8 cellular contexts compared by ENCODE assay signal in the genomic region with DNA sequence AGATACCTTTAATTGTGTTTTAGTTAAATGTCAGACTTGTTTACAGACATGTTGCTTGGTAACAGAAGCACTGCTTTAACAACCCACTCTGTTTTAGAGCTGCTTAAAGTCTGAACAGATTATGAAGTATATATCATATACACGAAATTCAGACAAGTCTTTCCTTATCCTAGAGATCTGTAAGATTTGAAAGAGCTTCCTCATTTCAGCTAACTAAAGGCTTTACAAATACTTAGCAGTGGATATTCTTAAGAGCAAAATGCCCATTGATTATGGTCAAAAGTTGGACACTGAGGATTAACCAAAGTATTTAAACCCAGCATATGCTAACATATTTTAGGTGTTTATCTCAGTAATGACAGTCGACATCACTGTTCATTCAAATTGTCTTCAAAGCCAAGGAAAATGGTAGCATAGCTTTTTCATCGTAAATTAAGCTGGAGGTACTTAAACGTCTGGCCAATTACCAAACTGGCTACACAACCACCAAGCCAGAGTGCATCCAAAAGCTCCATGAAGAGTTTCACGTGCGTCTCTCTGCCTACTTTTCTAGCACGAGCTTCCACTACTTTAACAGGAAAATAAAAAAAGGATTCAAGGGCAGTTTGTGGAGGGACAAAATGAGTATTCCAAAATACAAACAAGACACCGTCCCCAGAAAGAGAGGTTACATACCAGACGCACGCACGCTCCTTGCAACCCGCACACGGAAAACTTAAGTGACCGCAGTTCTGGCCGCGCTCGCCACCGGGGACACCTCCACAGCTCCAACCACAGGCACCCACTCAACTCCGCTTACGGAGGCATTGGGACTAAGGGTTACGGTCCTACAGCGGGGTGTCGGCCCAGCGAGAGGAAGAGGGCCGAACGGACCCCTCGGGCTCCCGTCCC. TPM values are rescaled to one million over a fixed set of nuclear protein-coding genes. Genes with fewer than 3 reads are reported as not detected.
DNase-seq lines count a peak whose midpoint lies in the region; ATAC-seq, FAIRE-seq and TF ChIP-seq lines count a peak whose summit lies in the region.

No MANE protein-coding gene starts in this region.

- peak overlapping the region; percentile 90 to 98 (median 94) for H3K4me3 Mint-ChIP-seq in naive thymus-derived CD8-positive, alpha-beta T cell

- peak overlapping the region; percentile 94 for H3K4me3 ChIP-seq in DOHH2 (ENCODE audit: low read length)
- peak overlapping the region; percentile 75 for H3K4me3 ChIP-seq in HUES6 (ENCODE audit: low read depth, low read length)

- H3K79me2 ChIP-seq in DOHH2 (ENCODE audit: control insufficient read depth, low read length): peaks cover 53% of the 10 kb centered on the region

- POLR2A ChIA-PET in naive thymus-derived CD8-positive, alpha-beta T cell (lab: Charles Lee): interaction anchor here (1.9 kb wide), 1 partner anchor 196 kb away, joined by 6 read pairs; no protein-coding TSS in a partner anchor

- peak; percentile 31 for DNase-seq in SW480 (ENCODE audit: low spot score)
- no peak for DNase-seq in epithelial cell of prostate (ENCODE audit: low read depth, low spot score)
- DNase-seq in naive thymus-derived CD8-positive, alpha-beta T cell: peak in 4 of 10 donors; percentile 5 to 43 (median 27)
- DNase-seq in urothelium cell line (ENCODE audit: low spot score): no peak
- DNase-seq in mesenteric fat pad (ENCODE audit: low spot score): no peak

- H3K9me3 Mint-ChIP-seq in naive thymus-derived CD8-positive, alpha-beta T cell: no peaks in the 10 kb centered on the region

- TF ChIP-seq CTCF in DOHH2 (IDR thresholded peaks at IDR 0.05; ENCODE audit: low read depth, low read length, poor library complexity, severe bottlenecking): no peak

- no peak for FAIRE-seq in urothelium cell line (lab: Jason Lieb, UNC)

- peak overlapping the region; percentile 44 for H3K27ac ChIP-seq in DOHH2 (ENCODE audit: low read depth, low read length)
- no peak overlapping the region for H3K27ac ChIP-seq in HUES6 (ENCODE audit: low read depth, low read length)
- H3K27ac ChIP-seq in epithelial cell of prostate: peak overlapping the region; percentile 46

- ATAC-seq in GM21390 (IDR thresholded peaks at IDR 0.05; ENCODE audit: unreplicated experiment): peak; percentile 36
- peak; percentile 42 to 58 for ATAC-seq in naive thymus-derived CD8-positive, alpha-beta T cell

- no peaks in the 10 kb centered on the region for H3K9me2 ChIP-seq in DOHH2 (replicated peaks; ENCODE audit: control insufficient read depth, low read length)

- H3F3A ChIP-seq in DOHH2 (ENCODE audit: control insufficient read depth, insufficient read depth): peaks cover 9% of the 10 kb centered on the region

- H3K9ac ChIP-seq in HUES6 (ENCODE audit: low read length): peak overlapping the region; percentile 80

- H3K4me1 ChIP-seq in DOHH2 (ENCODE audit: control insufficient read depth, low read length): peaks cover 24% of the 10 kb centered on the region
- peaks cover 5% of the 10 kb centered on the region; the same call in 1 of the 2 replicates for H3K4me1 ChIP-seq in HUES6 (ENCODE audit: control insufficient read depth, insufficient read depth, low read length)

- peaks cover 3% of the 10 kb centered on the region; the same call in 1 of the 2 replicates for H3K27me3 ChIP-seq in DOHH2 (ENCODE audit: control insufficient read depth, low read length)
- H3K27me3 ChIP-seq in HUES6 (ENCODE audit: control insufficient read depth, insufficient read depth, low read length): peaks cover 3% of the 10 kb centered on the region

- no peaks in the 10 kb centered on the region for H3K9me3 ChIP-seq in DOHH2 (ENCODE audit: control insufficient read depth, insufficient read depth, low read length)
- H3K9me3 ChIP-seq in HUES6 (ENCODE audit: control insufficient read depth, insufficient read depth, low read depth, low read length): 0 out of 2 replicates have a peak, but pooled peaks cover 4% of the 10 kb centered on the region

- H3K27me3 Mint-ChIP-seq in naive thymus-derived CD8-positive, alpha-beta T cell: peaks cover 0 to 4% (median 3%) of the 10 kb centered on the region in 5 donors

- H3K36me3 ChIP-seq in DOHH2 (ENCODE audit: control insufficient read depth, low read length) (peaks cover 30% of the 10 kb centered on the region), HUES6 (ENCODE audit: control insufficient read depth, insufficient read depth, low read length) (peaks cover 11% of the 10 kb centered on the region)

- peaks cover 14 to 42% (median 29%) of the 10 kb centered on the region in 4 donors for H3K4me1 Mint-ChIP-seq in naive thymus-derived CD8-positive, alpha-beta T cell

- peak overlapping the region; percentile 80 to 98 (median 96) for H3K27ac Mint-ChIP-seq in naive thymus-derived CD8-positive, alpha-beta T cell

- peaks cover 0 to 10% (median 9%) of the 10 kb centered on the region in 3 donors for H3K36me3 Mint-ChIP-seq in naive thymus-derived CD8-positive, alpha-beta T cell

- H3K4me2 ChIP-seq in DOHH2 (ENCODE audit: low read length): peak overlapping the region; percentile 99

- no peaks in the 10 kb centered on the region for H4K20me1 ChIP-seq in DOHH2 (ENCODE audit: control insufficient read depth, insufficient read depth, low read depth, low read length)

RNA-seq across cellular contexts. Expression of a gene that starts 0.5 kb away (rescaled TPM):
- 10 to 100 TPM; 15.9 to 17.4 TPM for total RNA-seq in naive thymus-derived CD8-positive, alpha-beta T cell
- polyA plus RNA-seq in naive thymus-derived CD8-positive, alpha-beta T cell: 1 to 10 TPM; 5.7 to 6.6 (median 6.0) TPM
- 16.2 TPM for total RNA-seq in mesenteric fat pad
